11 cellular contexts compared by ENCODE assay signal in genomic region chr6:17012421-17013225, GRCh38.
DNase-seq lines count a peak whose midpoint lies in the region; ATAC-seq and TF ChIP-seq lines count a peak whose summit lies in the region.
"Had no signal": no experiment of that assay in that cellular context is flagged by ENCODE, and none has a peak within 500 bp of the region (broad histone marks: within the 10 kb centered on the region; RNA-seq: fewer than 3 reads in every experiment).

No MANE protein-coding gene starts in this region.

- H3K4me2 ChIP-seq in fibroblast of lung (ENCODE audit: extremely low read depth, insufficient read depth, low read length), result peak overlapping the region; percentile 49

- TF ChIP-seq CTCF in A673 (conservative IDR thresholded peaks at IDR 0.05; ENCODE audit: low read depth, low read length) (peak; percentile 32; the same call in 1 of the 2 replicates), fibroblast of lung (conservative IDR thresholded peaks at IDR 0.05 in 1 of 2, IDR thresholded peaks at IDR 0.05 in 1 of 2; ENCODE audit: low read depth in 1 of 2, low read length in 2 of 2) (peak; percentile 28 to 34)

- H3K4me3 ChIP-seq in A673 (ENCODE audit: low read depth, low read length, poor library complexity, severe bottlenecking), result no peak overlapping the region
- no peak overlapping the region for H3K4me3 ChIP-seq in fibroblast of lung (replicated peaks in 1 of 4; ENCODE audit: control extremely low read depth in 1 of 4, insufficient read depth in 1 of 4, low read depth in 3 of 4, low read length in 4 of 4)

- no peaks in the 10 kb centered on the region for H4K20me1 ChIP-seq in fibroblast of lung (ENCODE audit: control insufficient read depth, extremely low read depth, insufficient read depth, low read length)

- H3K36me3 Mint-ChIP-seq in activated CD4-positive, alpha-beta T cell treated with anti-CD3 and anti-CD28 coated beads, Interleukin-2, amount 10 ng/mL, durations not matched to agents 24 days and 14 days (ENCODE audit: low read depth), result peaks cover 3% of the 10 kb centered on the region
- H3K36me3 Mint-ChIP-seq: CD4-positive, CD25-positive, alpha-beta regulatory T cell had no signal

- CTCF ChIA-PET in A673 (lab: Charles Lee), result no interaction called here

- H3K9me3 Mint-ChIP-seq in activated CD4-positive, alpha-beta T cell treated with anti-CD3 and anti-CD28 coated beads, Interleukin-2, amount 10 ng/mL, durations not matched to agents 24 days and 14 days, result no peaks in the 10 kb centered on the region

- POLR2A ChIA-PET in A673 (lab: Charles Lee; ENCODE audit: low non-redundant PET), result no interaction called here

- intact Hi-C loops in A673 (cut with micrococcal nuclease; ENCODE audit: unreplicated experiment), result no loop called here
- intact Hi-C loops in activated CD4-positive, alpha-beta T cell treated with anti-CD3 and anti-CD28 coated beads, Interleukin-2, amount 10 ng/mL, durations not matched to agents 24 days and 14 days (cut with micrococcal nuclease), result loop anchor here (10.0 kb wide), 1 partner anchor 1102 kb away; no protein-coding TSS in a partner anchor

- ATAC-seq in GM19463 (IDR thresholded peaks at IDR 0.05; ENCODE audit: unreplicated experiment), result no peak

- peaks cover 38% of the 10 kb centered on the region for H3K27me3 Mint-ChIP-seq in activated CD4-positive, alpha-beta T cell treated with anti-CD3 and anti-CD28 coated beads, Interleukin-2, amount 10 ng/mL, durations not matched to agents 24 days and 14 days

- H3K4me1 ChIP-seq in A673 (ENCODE audit: insufficient read depth, low read length, poor library complexity, severe bottlenecking) (no peaks in the 10 kb centered on the region), fibroblast of lung (ENCODE audit: control insufficient read depth, extremely low read depth, insufficient read depth, low read length) (peaks cover 26% of the 10 kb centered on the region)

- H3K27me3 ChIP-seq in A673 (replicated peaks; ENCODE audit: insufficient read depth, low read depth, low read length, poor library complexity) (no peaks in the 10 kb centered on the region), fibroblast of lung (ENCODE audit: control insufficient read depth, insufficient read depth, low read length) (no peaks in the 10 kb centered on the region)

- DNase-seq in A673 (ENCODE audit: low spot score) (peak; percentile 29), fibroblast of lung (ENCODE audit: low read depth in 2 of 2) (peak; percentile 61 to 63), mucosa of gallbladder (ENCODE audit: low spot score) (peak; percentile 23), cortex of kidney (lab: John Stamatoyannopoulos, UW) (no peak)
- no peak for DNase-seq in activated effector memory CD4-positive, alpha-beta T cell treated with Interleukin-2 at 50 U/mL for 16 hours
- no peak for DNase-seq in activated CD4-positive, alpha-beta T cell treated with anti-CD3 and anti-CD28 coated beads, Interleukin-2, amount 10 ng/mL, durations not matched to agents 24 days and 14 days
- DNase-seq: activated gamma-delta T cell treated with Interleukin-2 at 50 U/mL for 16 hours; CD4-positive, CD25-positive, alpha-beta regulatory T cell; NCI-H1092 treated with DMSO at 0.1 percent for 48 hours had no signal

- no peak overlapping the region for H3K27ac Mint-ChIP-seq in activated CD4-positive, alpha-beta T cell treated with anti-CD3 and anti-CD28 coated beads, Interleukin-2, amount 10 ng/mL, durations not matched to agents 24 days and 14 days
- H3K27ac Mint-ChIP-seq: CD4-positive, CD25-positive, alpha-beta regulatory T cell had no signal

- H3K4me3 Mint-ChIP-seq in activated CD4-positive, alpha-beta T cell treated with anti-CD3 and anti-CD28 coated beads, Interleukin-2, amount 10 ng/mL, durations not matched to agents 24 days and 14 days, result no peak overlapping the region
- H3K4me3 Mint-ChIP-seq: CD4-positive, CD25-positive, alpha-beta regulatory T cell had no signal

- H2AFZ ChIP-seq in fibroblast of lung (ENCODE audit: low read length), result peak overlapping the region; percentile 78

- H3K27ac ChIP-seq in A673 (ENCODE audit: low read depth, low read length, poor library complexity, severe bottlenecking) (no peak overlapping the region), fibroblast of lung (ENCODE audit: insufficient read depth, low read length) (peak overlapping the region; percentile 75)

- BruUV-seq in A673 (replicated peaks; lab: Mats Ljungman, UMichigan), result no TSS peak

- H3K9me3 ChIP-seq in A673 (ENCODE audit: low read depth, low read length, poor library complexity, severe bottlenecking) (peaks cover 11% of the 10 kb centered on the region), fibroblast of lung (ENCODE audit: control insufficient read depth, insufficient read depth, low read depth, low read length) (no peaks in the 10 kb centered on the region)

- H3K9ac ChIP-seq in fibroblast of lung (ENCODE audit: insufficient read depth, low read length), result no peak overlapping the region

- no peaks in the 10 kb centered on the region for H3K79me2 ChIP-seq in fibroblast of lung (ENCODE audit: control insufficient read depth, insufficient read depth, low read length)

- peaks cover 10% of the 10 kb centered on the region for H3K4me1 Mint-ChIP-seq in activated CD4-positive, alpha-beta T cell treated with anti-CD3 and anti-CD28 coated beads, Interleukin-2, amount 10 ng/mL, durations not matched to agents 24 days and 14 days

- H3K36me3 ChIP-seq in A673 (ENCODE audit: insufficient read depth, low read length, poor library complexity, severe bottlenecking), result no peaks in the 10 kb centered on the region
- no peaks in the 10 kb centered on the region for H3K36me3 ChIP-seq in fibroblast of lung (ENCODE audit: control insufficient read depth, insufficient read depth, low read length)

TF ChIP-seq in PFSK-1, 5 proteins besides CTCF, POLR2A, EP300 and RAD21:
- TF ChIP-seq REST (IDR thresholded peaks at IDR 0.05; ENCODE audit: insufficient read depth in 1 of 2, low read depth in 2 of 2, low read length in 2 of 2) (peak in 1 of 2 experiments; percentile 38; a peak in 1 of 4 replicates), FOXP2 (optimal IDR thresholded peaks at IDR 0.05; ENCODE audit: borderline replicate concordance, extremely low read depth, extremely low read length, insufficient read depth) (no peak), TAF1 (IDR thresholded peaks at IDR 0.05; ENCODE audit: borderline replicate concordance, insufficient read depth, low read length) (no peak), SIN3A (IDR thresholded peaks at IDR 0.05; ENCODE audit: borderline replicate concordance, insufficient read depth, low read length) (peak; percentile 66; the same call in 1 of the 2 replicates), POLR2AphosphoS5 (IDR thresholded peaks at IDR 0.05; ENCODE audit: low read depth, low read length) (no peak)

Comparison
In these comparisons a context has a peak if more than half of its experiments do, and no peak if none do; other contexts are left out.
1. DNase-seq: peak in A673 (single experiment), fibroblast of lung (2 of 2) and mucosa of gallbladder (single experiment); none in cortex of kidney (single experiment), activated effector memory CD4-positive, alpha-beta T cell treated with Interleukin-2 at 50 U/mL for 16 hours (single experiment) and activated CD4-positive, alpha-beta T cell treated with anti-CD3 and anti-CD28 coated beads, Interleukin-2, amount 10 ng/mL, durations not matched to agents 24 days and 14 days (single experiment).